In genomic region chr6:148761532-148761951, GRCh38 we compare ENCODE assay signal across 8 cellular contexts. TPM values are rescaled to one million over a fixed set of nuclear protein-coding genes. Genes with fewer than 3 reads are reported as not detected.
A peak's percentile ranks its signal among the peaks of the same experiment; 100 is the strongest.
DNase-seq lines count a peak whose midpoint lies in the region; ATAC-seq and TF ChIP-seq lines count a peak whose summit lies in the region.

No MANE protein-coding gene starts in this region.

- CTCF ChIA-PET in activated CD8-positive, alpha-beta T cell treated with anti-CD3 and anti-CD28 coated beads for 36 hours (lab: Charles Lee), result interaction anchor here (0.7 to 1.5 kb wide), 4 partner anchors 14 to 130 kb away, joined by 3 to 5 read pairs (median 4); no protein-coding TSS in a partner anchor

- H3K9me3 Mint-ChIP-seq in activated CD8-positive, alpha-beta T cell treated with anti-CD3 and anti-CD28 coated beads for 36 hours, result no peaks in the 10 kb centered on the region

- peak overlapping the region; percentile 84 for H3K27ac Mint-ChIP-seq in activated CD8-positive, alpha-beta T cell treated with anti-CD3 and anti-CD28 coated beads for 36 hours

- no peaks in the 10 kb centered on the region for H3K36me3 Mint-ChIP-seq in activated CD8-positive, alpha-beta T cell treated with anti-CD3 and anti-CD28 coated beads for 36 hours (ENCODE audit: low read depth)

- DNase-seq in NOMO-1 treated with dmso at 0.1 percent for 144 hours (lab: John Stamatoyannopoulos, UW; ENCODE audit: unreplicated experiment) (peak; percentile 23), NOMO-1 treated with DMSO at 0.1 percent for 48 hours (lab: John Stamatoyannopoulos, UW; ENCODE audit: unreplicated experiment) (no peak), glomerular visceral epithelial cell (ENCODE audit: extremely low spot score) (peak; percentile 33), RKO (ENCODE audit: low spot score) (no peak), medulla oblongata (ENCODE audit: extremely low spot score) (no peak)
- peak; percentile 54 for DNase-seq in activated CD8-positive, alpha-beta T cell treated with anti-CD3 and anti-CD28 coated beads for 36 hours
- peak; percentile 14 for DNase-seq in stimulated activated CD8-positive, alpha-beta memory T cell treated with anti-CD3 and anti-CD28 coated beads, Interleukin-4, amount 100 ng/mL, for 24 hours (ENCODE audit: low read depth)

- peak overlapping the region; percentile 72 for H3K4me3 Mint-ChIP-seq in activated CD8-positive, alpha-beta T cell treated with anti-CD3 and anti-CD28 coated beads for 36 hours

- H3K27me3 Mint-ChIP-seq in activated CD8-positive, alpha-beta T cell treated with anti-CD3 and anti-CD28 coated beads for 36 hours, result peaks cover 6% of the 10 kb centered on the region

- peaks cover 63% of the 10 kb centered on the region for H3K4me1 Mint-ChIP-seq in activated CD8-positive, alpha-beta T cell treated with anti-CD3 and anti-CD28 coated beads for 36 hours (ENCODE audit: low read depth)

- POLR2A ChIA-PET in activated CD8-positive, alpha-beta T cell treated with anti-CD3 and anti-CD28 coated beads for 36 hours (lab: Charles Lee), result interaction anchor here (1.0 to 1.7 kb wide), 6 partner anchors 9 to 137 kb away, joined by 3 to 6 read pairs (median 3); partner anchors contain the start of gene UST

- no peak for TF ChIP-seq CTCF in activated CD8-positive, alpha-beta T cell treated with anti-CD3 and anti-CD28 coated beads for 36 hours (IDR thresholded peaks at IDR 0.05)

- intact Hi-C loops in activated CD8-positive, alpha-beta T cell treated with anti-CD3 and anti-CD28 coated beads for 36 hours (cut with micrococcal nuclease), result no loop called here

- no peak for ATAC-seq in activated CD8-positive, alpha-beta T cell treated with anti-CD3 and anti-CD28 coated beads for 36 hours
- no peak for ATAC-seq in HG03045 (IDR thresholded peaks at IDR 0.05; ENCODE audit: unreplicated experiment)

RNA-seq across cellular contexts. Expression of gene UST, which starts 14.7 kb away (rescaled TPM):
- total RNA-seq in activated CD8-positive, alpha-beta T cell treated with anti-CD3 and anti-CD28 coated beads for 36 hours, result 1 to 10 TPM; 1.2 to 1.5 TPM

Comparison
In these comparisons a context has a peak if more than half of its experiments do, and no peak if none do; other contexts are left out.
1. DNase-seq: peak in NOMO-1 treated with dmso at 0.1 percent for 144 hours (single experiment), activated CD8-positive, alpha-beta T cell treated with anti-CD3 and anti-CD28 coated beads for 36 hours (single experiment), glomerular visceral epithelial cell (single experiment) and stimulated activated CD8-positive, alpha-beta memory T cell treated with anti-CD3 and anti-CD28 coated beads, Interleukin-4, amount 100 ng/mL, for 24 hours (single experiment); none in NOMO-1 treated with DMSO at 0.1 percent for 48 hours (single experiment), RKO (single experiment) and medulla oblongata (single experiment).